In the genomic region with DNA sequence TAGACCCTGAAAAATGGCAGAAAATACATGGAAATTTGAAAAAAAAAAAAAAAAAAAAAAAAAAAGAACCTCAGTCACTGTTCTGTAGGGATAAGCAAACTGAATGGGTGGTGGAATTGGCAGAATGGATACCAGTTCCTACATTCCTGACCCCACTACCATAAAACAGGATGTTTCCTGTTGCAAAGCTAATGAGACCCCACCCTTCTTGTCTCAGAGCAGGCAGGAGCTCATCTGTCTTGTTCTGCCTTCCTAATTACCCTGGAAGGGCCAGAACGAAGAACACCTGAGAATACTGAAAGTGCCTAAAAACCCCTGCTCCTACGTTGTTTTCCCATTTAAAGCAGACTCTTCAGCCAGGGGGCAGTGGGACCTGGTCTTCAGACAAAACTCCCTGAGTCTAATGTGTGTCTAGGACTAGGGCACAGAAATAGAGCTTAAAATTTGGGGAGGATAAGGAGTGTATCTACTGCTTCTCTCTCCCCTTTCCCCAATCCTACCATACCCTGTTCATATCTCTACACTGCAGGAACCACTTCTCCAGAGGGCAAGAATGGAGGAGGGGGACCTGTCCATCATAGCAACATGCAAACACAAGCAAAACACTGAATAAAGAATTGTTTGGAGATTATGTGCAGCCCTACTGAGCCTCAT, we compare ENCODE assay signal across 16 cellular contexts. TPM values are rescaled to one million over a fixed set of nuclear protein-coding genes. Genes with fewer than 3 reads are reported as not detected.
DNase-seq lines count a peak whose midpoint lies in the region; ATAC-seq, FAIRE-seq and TF ChIP-seq lines count a peak whose summit lies in the region.
"Had no signal": no experiment of that assay in that cellular context is flagged by ENCODE, and none has a peak within 500 bp of the region (broad histone marks: within the 10 kb centered on the region; RNA-seq: fewer than 3 reads in every experiment).

No MANE protein-coding gene starts in this region.

- WGBS in right cardiac atrium = 80% methylated on average over 2 of the region's 2 CpGs
- 87% methylated on average over 2 of the region's 2 CpGs; no CpG with 5 or more reads in 1 of the 2 experiments for WGBS in H1 (ENCODE audit: extremely low coverage in 1 of 2, insufficient coverage in 1 of 2, insufficient read length in 1 of 2, insufficient replicate concordance in 2 of 2, low coverage in 1 of 2, low lambda C conversion rate in 2 of 2, missing lambda C conversion rate in 1 of 2), 2 experiments

- H3K9me3 ChIP-seq in right cardiac atrium (ENCODE audit: control insufficient read depth, low read length) (no peaks in the 10 kb centered on the region), H1 (ENCODE audit: insufficient read depth in 2 of 2, low read depth in 1 of 2, low read length in 1 of 2) (no peaks in the 10 kb centered on the region), A673 (ENCODE audit: low read depth, low read length, poor library complexity, severe bottlenecking) (no peaks in the 10 kb centered on the region)
- H3K9me3 ChIP-seq: right atrium auricular region had no signal

- no peak overlapping the region for H2BK15ac ChIP-seq in H1 (ENCODE audit: low read length)

- no peak for TF ChIP-seq RAD21 in H1 (IDR thresholded peaks at IDR 0.05 in 1 of 2, conservative IDR thresholded peaks at IDR 0.05 in 1 of 2; ENCODE audit: low read depth in 2 of 2, low read length in 2 of 2)

- no peak overlapping the region for H3K4me3 ChIP-seq in right cardiac atrium (ENCODE audit: low read length)
- no peak overlapping the region for H3K4me3 ChIP-seq in H1 (ENCODE audit: extremely low read depth in 1 of 4, insufficient read depth in 2 of 4, low read depth in 3 of 4, low read length in 4 of 4)
- H3K4me3 ChIP-seq in A673 (ENCODE audit: low read depth, low read length, poor library complexity, severe bottlenecking) = no peak overlapping the region
- H3K4me3 ChIP-seq: right atrium auricular region had no signal

- H2AFZ ChIP-seq in H1 (ENCODE audit: low read length) = no peak overlapping the region

- H3K27me3 ChIP-seq in right cardiac atrium (ENCODE audit: control insufficient read depth, insufficient read depth) = no peaks in the 10 kb centered on the region
- no peaks in the 10 kb centered on the region for H3K27me3 ChIP-seq in H1 (replicated peaks in 1 of 4; ENCODE audit: control insufficient read depth in 3 of 4, extremely low read depth in 1 of 4, insufficient read depth in 3 of 4, low read length in 3 of 4)
- H3K27me3 ChIP-seq in A673 (replicated peaks; ENCODE audit: insufficient read depth, low read depth, low read length, poor library complexity) = no peaks in the 10 kb centered on the region
- H3K27me3 ChIP-seq: right atrium auricular region had no signal

- H4K20me1 ChIP-seq in H1 (replicated peaks in 1 of 2; ENCODE audit: control insufficient read depth in 1 of 2, insufficient read depth in 2 of 2, low read length in 2 of 2) = peaks cover 0 to 3% of the 10 kb centered on the region in 2 experiments

- CTCF ChIA-PET in T-cell (lab: Charles Lee) = interaction anchor here in 1 of 2 donors (0.6 kb wide), 1 partner anchor 48 kb away, joined by 3 read pairs; no protein-coding TSS in a partner anchor
- CTCF ChIA-PET in H1 (lab: Charles Lee; ENCODE audit: partially characterized antibody) = interaction anchor here (0.8 to 9.6 kb wide), 3 partner anchors 8 to 56 kb away, joined by 3 to 95 read pairs (median 3); a partner anchor contains a TSS
- CTCF ChIA-PET in A673 (lab: Charles Lee) = no interaction called here

- H3K9ac ChIP-seq in H1 (replicated peaks in 1 of 4; ENCODE audit: extremely low read depth in 1 of 4, low read depth in 3 of 4, low read length in 3 of 4) = no peak overlapping the region; a peak in 1 of 7 replicates

- H3K27me3 Mint-ChIP-seq in T-cell = no peaks in the 10 kb centered on the region
- H3K27me3 Mint-ChIP-seq in stimulated activated naive B cell treated with anti-CD40 and anti-IgM and Interleukin-4, amounts not matched to agents 10 μg/mL and 1 μg/mL and 100 μg/mL, for 72 hours = no peaks in the 10 kb centered on the region

- BruUV-seq in A673 (replicated peaks; lab: Mats Ljungman, UMichigan) = no TSS peak

- peaks cover 10% of the 10 kb centered on the region for H3K4me1 ChIP-seq in right cardiac atrium (ENCODE audit: control insufficient read depth, insufficient read depth, low read length)
- H3K4me1 ChIP-seq in H1 (replicated peaks in 1 of 4; ENCODE audit: control insufficient read depth in 3 of 4, insufficient read depth in 4 of 4, low read length in 3 of 4) = peaks cover 0 to 7% (median 3%) of the 10 kb centered on the region in 4 experiments; a peak in 6 of 7 replicates
- peaks cover 4% of the 10 kb centered on the region for H3K4me1 ChIP-seq in A673 (ENCODE audit: insufficient read depth, low read length, poor library complexity, severe bottlenecking)

- H3K27ac ChIP-seq in right cardiac atrium (ENCODE audit: low read length) (peak overlapping the region; percentile 7), H1 (ENCODE audit: low read depth, low read length) (no peak overlapping the region), A673 (ENCODE audit: low read depth, low read length, poor library complexity, severe bottlenecking) (no peak overlapping the region)
- H3K27ac ChIP-seq: right atrium auricular region had no signal

- no peaks in the 10 kb centered on the region for H3K9me3 Mint-ChIP-seq in T-cell
- H3K9me3 Mint-ChIP-seq in stimulated activated naive B cell treated with anti-CD40 and anti-IgM and Interleukin-4, amounts not matched to agents 10 μg/mL and 1 μg/mL and 100 μg/mL, for 72 hours = no peaks in the 10 kb centered on the region

- peaks cover 84 to 92% (median 89%) of the 10 kb centered on the region in 3 donors for H3K4me1 Mint-ChIP-seq in T-cell
- H3K4me1 Mint-ChIP-seq in stimulated activated naive B cell treated with anti-CD40 and anti-IgM and Interleukin-4, amounts not matched to agents 10 μg/mL and 1 μg/mL and 100 μg/mL, for 72 hours = peaks cover 42 to 66% of the 10 kb centered on the region in 2 donors

- TF ChIP-seq EP300 in H1 (IDR thresholded peaks at IDR 0.05; ENCODE audit: borderline replicate concordance in 1 of 2, low read depth in 2 of 2, low read length in 2 of 2) = no peak

- H3K4me3 Mint-ChIP-seq in T-cell = peak overlapping the region in 1 of 3 donors; percentile 6
- no peak overlapping the region for H3K4me3 Mint-ChIP-seq in stimulated activated naive B cell treated with anti-CD40 and anti-IgM and Interleukin-4, amounts not matched to agents 10 μg/mL and 1 μg/mL and 100 μg/mL, for 72 hours

- no peak overlapping the region for H2BK120ac ChIP-seq in H1 (replicated peaks; ENCODE audit: low read depth, low read length)

- FAIRE-seq in H1 (lab: Jason Lieb, UNC) = no peak

- no peak for TF ChIP-seq POLR2A in H1 (IDR thresholded peaks at IDR 0.05; ENCODE audit: control extremely low read depth in 1 of 2, low read depth in 2 of 2, low read length in 2 of 2)

- H3K56ac ChIP-seq in H1 (replicated peaks; ENCODE audit: insufficient read length, low read depth, low read length) = no peak overlapping the region

- DNase-seq in right cardiac atrium (no peak), left cardiac atrium (no peak), T-cell (no peak), H1 (ENCODE audit: low read depth in 1 of 2, low spot score in 2 of 2) (no peak), ACHN (no peak), A673 (ENCODE audit: low spot score) (no peak)
- DNase-seq in stimulated activated naive B cell treated with anti-CD40 and anti-IgM and Interleukin-4, amounts not matched to agents 10 μg/mL and 1 μg/mL and 100 μg/mL, for 72 hours = no peak
- DNase-seq: activated CD4-positive, CD25-positive, alpha-beta regulatory T cell; activated CD8-positive, alpha-beta memory T cell treated with anti-CD3 and anti-CD28 coated beads, Interleukin-2, amount 50 U/mL, for 48 hours; AML-193; NCI-H1048; NCI-H748 treated with DMSO at 0.1 percent for 48 hours had no signal

- no peak overlapping the region for H3K18ac ChIP-seq in H1 (ENCODE audit: extremely low read depth, low read length)

- no peak for ATAC-seq in right cardiac atrium
- ATAC-seq in left cardiac atrium = no peak
- ATAC-seq in T-cell (replicated peaks in 1 of 4) = no peak
- no peak for ATAC-seq in stimulated activated naive B cell treated with anti-CD40 and anti-IgM and Interleukin-4, amounts not matched to agents 10 μg/mL and 1 μg/mL and 100 μg/mL, for 72 hours (replicated peaks)
- no peak for ATAC-seq in GM21619 (IDR thresholded peaks at IDR 0.05; ENCODE audit: unreplicated experiment)

- H2AK5ac ChIP-seq in H1 (ENCODE audit: low read depth, low read length) = no peak overlapping the region

- H3K79me1 ChIP-seq in H1 (ENCODE audit: low read depth, low read length) = peaks cover 8% of the 10 kb centered on the region; the same call in 1 of the 2 replicates

- no peak overlapping the region for H4K8ac ChIP-seq in H1 (ENCODE audit: extremely low read depth, insufficient read depth, low read length)

- in situ Hi-C loops in ACHN (cut with HindIII; ENCODE audit: low pct_ligation_motif_present, low pct_unique_long_range_greater_than_20kb, low sequenced_read_pairs) = no loop called here

- peaks cover 16 to 60% (median 38%) of the 10 kb centered on the region in 4 experiments for H3K36me3 ChIP-seq in H1 (ENCODE audit: control insufficient read depth in 2 of 4, insufficient read depth in 4 of 4, low read length in 3 of 4)
- peaks cover 44% of the 10 kb centered on the region for H3K36me3 ChIP-seq in A673 (ENCODE audit: insufficient read depth, low read length, poor library complexity, severe bottlenecking)

- no peak overlapping the region for H4K91ac ChIP-seq in H1 (replicated peaks; ENCODE audit: insufficient read length, low read length)

- H3K4ac ChIP-seq in H1 (replicated peaks; ENCODE audit: insufficient read length, low read depth, low read length) = no peak overlapping the region

- H2BK20ac ChIP-seq in H1 (ENCODE audit: low read length) = no peak overlapping the region

- no peak overlapping the region for H2BK5ac ChIP-seq in H1 (ENCODE audit: low read depth, low read length)

- H3K23me2 ChIP-seq in H1 (ENCODE audit: low read depth, low read length) = peaks cover 8% of the 10 kb centered on the region; the same call in 1 of the 2 replicates

- POLR2A ChIA-PET in T-cell (lab: Charles Lee) = interaction anchor here in 1 of 2 donors (0.5 kb wide), 1 partner anchor 29 kb away, joined by 9 read pairs; no protein-coding TSS in a partner anchor
- POLR2A ChIA-PET in H1 (lab: Charles Lee; ENCODE audit: partially characterized antibody) = interaction anchor here (0.6 to 7.7 kb wide), 7 partner anchors 8 to 438 kb away, joined by 3 to 107 read pairs (median 3); a partner anchor contains a TSS
- POLR2A ChIA-PET in A673 (lab: Charles Lee; ENCODE audit: low non-redundant PET) = no interaction called here

- peak overlapping the region; percentile 78 to 96 for H3K27ac Mint-ChIP-seq in T-cell
- peak overlapping the region; percentile 37 for H3K27ac Mint-ChIP-seq in stimulated activated naive B cell treated with anti-CD40 and anti-IgM and Interleukin-4, amounts not matched to agents 10 μg/mL and 1 μg/mL and 100 μg/mL, for 72 hours

- H3K36me3 Mint-ChIP-seq in T-cell = peaks cover 48% of the 10 kb centered on the region
- peaks cover 29 to 37% of the 10 kb centered on the region in 2 donors for H3K36me3 Mint-ChIP-seq in stimulated activated naive B cell treated with anti-CD40 and anti-IgM and Interleukin-4, amounts not matched to agents 10 μg/mL and 1 μg/mL and 100 μg/mL, for 72 hours

- no peak overlapping the region for H2BK12ac ChIP-seq in H1 (ENCODE audit: low read depth, low read length)

- no peak overlapping the region for H3K14ac ChIP-seq in H1 (ENCODE audit: insufficient read length)

- H3K23ac ChIP-seq in H1 (ENCODE audit: insufficient read length) = no peak overlapping the region

- H3K79me2 ChIP-seq in H1 (ENCODE audit: control insufficient read depth in 1 of 2, insufficient read depth in 2 of 2, low read length in 2 of 2) = peaks cover 0 to 6% of the 10 kb centered on the region in 2 experiments; a peak in 2 of 4 replicates

- no peak overlapping the region for H3K4me2 ChIP-seq in H1 (ENCODE audit: insufficient read depth in 1 of 2, low read depth in 2 of 2, low read length in 2 of 2)

- intact Hi-C loops in right cardiac atrium (cut with DNase I) = loop anchor here in 1 of 4 donors (10.0 kb wide), 1 partner anchor 47 kb away; a partner anchor contains a TSS
- intact Hi-C loops in left cardiac atrium (cut with DNase I) = loop anchor here in 1 of 2 donors (10.0 kb wide), 1 partner anchor 47 kb away; a partner anchor contains a TSS
- intact Hi-C loops in A673 (cut with micrococcal nuclease; ENCODE audit: unreplicated experiment) = no loop called here

- no peak for TF ChIP-seq CTCF in H1 (IDR thresholded peaks at IDR 0.05; ENCODE audit: control extremely low read depth in 1 of 3, insufficient read depth in 1 of 3, low read depth in 1 of 3, low read length in 3 of 3)
- no peak for TF ChIP-seq CTCF in A673 (conservative IDR thresholded peaks at IDR 0.05; ENCODE audit: low read depth, low read length)

- no peak overlapping the region for H4K5ac ChIP-seq in H1 (ENCODE audit: insufficient read length, low read depth, low read length)

RNA-seq across cellular contexts. Expression of a gene that starts 3.9 kb away (rescaled TPM):
- total RNA-seq in right cardiac atrium = 10 to 100 TPM in 1 of 4 donors, 1 to 10 TPM in 3; 5.8 to 12.4 (median 7.4) TPM
- polyA plus RNA-seq in right cardiac atrium = 9.5 TPM
- 1 to 10 TPM; 4.8 to 6.5 TPM for total RNA-seq in left cardiac atrium
- total RNA-seq in T-cell = 1 to 10 TPM in 4 of 5 donors, under 1 TPM in 1; 0.61 to 4.8 (median 3.3) TPM
- 3.0 and 5.0 TPM in 2 replicates for total RNA-seq in H1 (2021; fragmentation: NEBNext Ultra II Directional; extraction: Animal tissue kit (Norgen Biotek cat#: 25700))
- 3.4 and 5.6 TPM in 2 replicates for polyA plus RNA-seq in H1 (2011; rRNA removed)
- polyA plus RNA-seq in H1 (2011; cell fraction: cytosol; rRNA removed) = 2.7 TPM
- 3.9 TPM for polyA plus RNA-seq in H1 (2011; cell fraction: nucleus; rRNA removed)
- polyA plus RNA-seq in H1 (2012, experiment 1 of 2) = 3.1 to 4.8 TPM (median 3.5 TPM) in 4 replicates
- polyA plus RNA-seq in H1 (2012, experiment 2 of 2) = 4.0 TPM
- 3.0 TPM for polyA plus RNA-seq in H1 (2013, experiment 1 of 2)
- polyA plus RNA-seq in H1 (2013, experiment 2 of 2) = 3.2 TPM
- 1.2 and 4.4 TPM in 2 replicates for polyA minus RNA-seq in H1 (2011; rRNA and poly(A)+ RNA removed)
- 1.0 TPM for polyA minus RNA-seq in H1 (2011; cell fraction: cytosol; rRNA and poly(A)+ RNA removed)
- 2.8 TPM for polyA minus RNA-seq in H1 (2011; cell fraction: nucleus; rRNA and poly(A)+ RNA removed)
- 2.9 and 3.9 TPM in 2 replicates for total RNA-seq in A673 (2021)

RNA-seq across cellular contexts. Expression of a gene that starts 7.9 kb away (rescaled TPM):
- total RNA-seq in right cardiac atrium (10 to 100 TPM; 34.7 to 53.6 (median 36.6) TPM), left cardiac atrium (10 to 100 TPM; 36.5 to 55.3 TPM), T-cell (100 to 1,000 TPM; 419 to 475 (median 450) TPM), A673 (2021) (57.5 and 63.8 TPM in 2 replicates)
- polyA plus RNA-seq in right cardiac atrium (27.9 TPM), H1 (2011; rRNA removed) (29.0 and 30.5 TPM in 2 replicates)
- total RNA-seq in H1 (2021; fragmentation: NEBNext Ultra II Directional; extraction: Animal tissue kit (Norgen Biotek cat#: 25700)) = 67.8 and 74.1 TPM in 2 replicates
- polyA plus RNA-seq in H1 (2011; cell fraction: cytosol; rRNA removed) = 45.2 TPM
- 40.0 TPM for polyA plus RNA-seq in H1 (2011; cell fraction: nucleus; rRNA removed)
- 43.3 to 55.4 TPM (median 51.1 TPM) in 4 replicates for polyA plus RNA-seq in H1 (2012, experiment 1 of 2)
- 29.2 TPM for polyA plus RNA-seq in H1 (2012, experiment 2 of 2)
- 46.2 TPM for polyA plus RNA-seq in H1 (2013, experiment 1 of 2)
- 45.3 TPM for polyA plus RNA-seq in H1 (2013, experiment 2 of 2)
- 69.5 and 73.2 TPM in 2 replicates for polyA minus RNA-seq in H1 (2011; rRNA and poly(A)+ RNA removed)
- 29.5 TPM for polyA minus RNA-seq in H1 (2011; cell fraction: cytosol; rRNA and poly(A)+ RNA removed)
- 32.7 TPM for polyA minus RNA-seq in H1 (2011; cell fraction: nucleus; rRNA and poly(A)+ RNA removed)

RNA-seq across cellular contexts. Expression of a gene that starts 8.7 kb away (rescaled TPM):
- total RNA-seq in right cardiac atrium (1 to 10 TPM; 1.7 to 9.7 (median 8.7) TPM), left cardiac atrium (1 to 10 TPM; 2.0 to 2.7 TPM), T-cell (1 to 10 TPM; 3.6 to 4.9 (median 3.9) TPM), A673 (2021) (91.9 and 108 TPM in 2 replicates)
- polyA plus RNA-seq in right cardiac atrium (10.1 TPM), H1 (2011; rRNA removed) (10.2 and 13.7 TPM in 2 replicates)
- total RNA-seq in H1 (2021; fragmentation: NEBNext Ultra II Directional; extraction: Animal tissue kit (Norgen Biotek cat#: 25700)) = 18.1 and 19.2 TPM in 2 replicates
- polyA plus RNA-seq in H1 (2011; cell fraction: cytosol; rRNA removed) = 13.5 TPM
- polyA plus RNA-seq in H1 (2011; cell fraction: nucleus; rRNA removed) = 7.0 TPM
- 12.4 to 16.6 TPM (median 13.0 TPM) in 4 replicates for polyA plus RNA-seq in H1 (2012, experiment 1 of 2)
- 9.6 TPM for polyA plus RNA-seq in H1 (2012, experiment 2 of 2)
- 22.1 TPM for polyA plus RNA-seq in H1 (2013, experiment 1 of 2)
- polyA plus RNA-seq in H1 (2013, experiment 2 of 2) = 22.9 TPM
- polyA minus RNA-seq in H1 (2011; rRNA and poly(A)+ RNA removed) = 11.1 and 13.9 TPM in 2 replicates
- 5.0 TPM for polyA minus RNA-seq in H1 (2011; cell fraction: cytosol; rRNA and poly(A)+ RNA removed)
- polyA minus RNA-seq in H1 (2011; cell fraction: nucleus; rRNA and poly(A)+ RNA removed) = 4.8 TPM

RNA-seq across cellular contexts. Expression of a gene that starts 15.1 kb away (rescaled TPM):
- total RNA-seq in right cardiac atrium = under 1 TPM; 0.23 to 0.71 (median 0.50) TPM
- polyA plus RNA-seq in right cardiac atrium = 0.41 TPM
- under 1 TPM; 0.15 to 0.16 TPM for total RNA-seq in left cardiac atrium
- 1 to 10 TPM in 3 of 5 donors, under 1 TPM in 2; 0.54 to 2.6 (median 2.2) TPM for total RNA-seq in T-cell
- 2.3 and 2.4 TPM in 2 replicates for total RNA-seq in H1 (2021; fragmentation: NEBNext Ultra II Directional; extraction: Animal tissue kit (Norgen Biotek cat#: 25700))
- 3.3 and 3.5 TPM in 2 replicates for polyA plus RNA-seq in H1 (2011; rRNA removed)
- 4.2 TPM for polyA plus RNA-seq in H1 (2011; cell fraction: cytosol; rRNA removed)
- 5.8 TPM for polyA plus RNA-seq in H1 (2011; cell fraction: nucleus; rRNA removed)
- 2.3 to 3.7 TPM (median 2.9 TPM) in 4 replicates for polyA plus RNA-seq in H1 (2012, experiment 1 of 2)
- polyA plus RNA-seq in H1 (2012, experiment 2 of 2) = 1.3 TPM
- 1.1 TPM for polyA plus RNA-seq in H1 (2013, experiment 1 of 2)
- polyA plus RNA-seq in H1 (2013, experiment 2 of 2) = 0.88 TPM
- 2.6 and 3.9 TPM in 2 replicates for polyA minus RNA-seq in H1 (2011; rRNA and poly(A)+ RNA removed)
- polyA minus RNA-seq in H1 (2011; cell fraction: cytosol; rRNA and poly(A)+ RNA removed) = 0.37 TPM
- 1.00 TPM for polyA minus RNA-seq in H1 (2011; cell fraction: nucleus; rRNA and poly(A)+ RNA removed)
- total RNA-seq in A673 (2021) = 1.5 and 3.5 TPM in 2 replicates
- total RNA-seq: epithelial cell of proximal tubule, glomerular endothelial cell had no signal

RNA-seq across cellular contexts. Expression of a gene that starts 19.1 kb away (rescaled TPM):
- total RNA-seq in right cardiac atrium (10 to 100 TPM; 15.6 to 20.3 (median 18.4) TPM), left cardiac atrium (10 to 100 TPM; 13.4 to 15.6 TPM), T-cell (10 to 100 TPM; 29.6 to 41.3 (median 32.5) TPM), A673 (2021) (11.1 and 12.5 TPM in 2 replicates)
- polyA plus RNA-seq in right cardiac atrium (9.8 TPM), H1 (2011; rRNA removed) (1.4 and 1.8 TPM in 2 replicates)
- total RNA-seq in H1 (2021; fragmentation: NEBNext Ultra II Directional; extraction: Animal tissue kit (Norgen Biotek cat#: 25700)) = 1.9 and 2.4 TPM in 2 replicates
- 2.8 TPM for polyA plus RNA-seq in H1 (2011; cell fraction: cytosol; rRNA removed)
- 3.6 TPM for polyA plus RNA-seq in H1 (2011; cell fraction: nucleus; rRNA removed)
- 1.1 to 1.5 TPM (median 1.2 TPM) in 4 replicates for polyA plus RNA-seq in H1 (2012, experiment 1 of 2)
- 0.17 TPM for polyA plus RNA-seq in H1 (2012, experiment 2 of 2)
- 1.5 TPM for polyA plus RNA-seq in H1 (2013, experiment 1 of 2)
- polyA plus RNA-seq in H1 (2013, experiment 2 of 2) = 1.3 TPM
- 8.0 and 8.6 TPM in 2 replicates for polyA minus RNA-seq in H1 (2011; rRNA and poly(A)+ RNA removed)
- 3.0 TPM for polyA minus RNA-seq in H1 (2011; cell fraction: cytosol; rRNA and poly(A)+ RNA removed)
- 1.8 TPM for polyA minus RNA-seq in H1 (2011; cell fraction: nucleus; rRNA and poly(A)+ RNA removed)
